Comparison of ENCODE assay signal across 8 cellular contexts in the genomic region with DNA sequence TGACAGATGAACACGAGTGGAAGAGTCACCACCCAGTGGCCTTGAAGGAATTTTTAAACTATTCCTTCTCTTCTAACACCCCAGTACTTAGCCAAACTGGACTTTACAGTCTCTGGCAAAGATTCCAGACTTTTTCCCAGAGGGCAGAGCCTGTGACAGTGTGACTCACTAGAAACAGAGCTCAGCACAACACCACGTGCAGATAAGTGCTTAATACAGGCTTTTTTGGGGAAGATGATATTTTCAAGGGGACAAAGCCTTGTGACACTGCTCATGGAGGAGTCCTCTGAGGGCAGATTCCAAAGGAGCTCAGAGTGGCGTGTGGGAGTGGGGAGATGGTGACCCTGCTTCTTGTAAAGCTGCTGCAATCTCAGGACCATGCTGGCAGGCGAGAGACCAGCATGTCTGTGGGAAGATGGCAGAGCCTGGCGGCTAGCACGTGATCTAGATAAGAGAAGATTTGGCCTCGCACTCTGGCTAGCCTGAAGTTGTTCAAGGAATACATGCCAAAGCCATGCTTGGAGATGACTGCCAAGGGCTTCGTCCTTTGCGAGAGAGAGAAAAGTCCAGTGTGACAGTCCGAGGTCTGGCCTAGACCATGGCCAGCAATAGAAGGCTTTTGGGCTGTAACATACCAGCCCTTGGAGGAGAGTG. TPM values are rescaled to one million over a fixed set of nuclear protein-coding genes. Genes with fewer than 3 reads are reported as not detected.
A peak's percentile ranks its signal among the peaks of the same experiment; 100 is the strongest.
DNase-seq lines count a peak whose midpoint lies in the region; TF ChIP-seq lines count a peak whose summit lies in the region.

No MANE protein-coding gene starts in this region.

- in situ Hi-C loops in SK-MEL-5 (cut with HindIII; ENCODE audit: low pct_unique_long_range_greater_than_20kb, low sequenced_read_pairs): no loop called here

- POLR2A ChIA-PET in HEK293T (lab: Yijun Ruan, JAX): interaction anchor here (0.6 to 1.3 kb wide), 3 partner anchors 9 to 172 kb away, joined by 3 to 10 read pairs (median 3); a partner anchor contains a TSS

- H3K4me3 ChIP-seq in fibroblast of mammary gland (ENCODE audit: control insufficient read depth, low read depth, low read length): no peak overlapping the region

- CTCF ChIA-PET in HEK293T (lab: Yijun Ruan, JAX): interaction anchor here (0.6 to 1.3 kb wide), 2 partner anchors 113 to 782 kb away, joined by 3 to 6 read pairs; no protein-coding TSS in a partner anchor

- TF ChIP-seq CTCF in fibroblast of mammary gland (conservative IDR thresholded peaks at IDR 0.05; ENCODE audit: control insufficient read depth, insufficient read depth, low read depth, low read length): no peak

- DNase-seq in ELR (ENCODE audit: low read depth) (peak; percentile 73), SK-MEL-5 (ENCODE audit: low read depth, low spot score) (peak; percentile 76), fibroblast of mammary gland (ENCODE audit: low read depth) (peak; percentile 74), posterior vena cava (ENCODE audit: low spot score) (peak; percentile 84), HEK293T (ENCODE audit: extremely low spot score) (no peak), SK-N-DZ (ENCODE audit: low spot score) (no peak), kidney glomerular epithelial cell (lab: John Stamatoyannopoulos, UW) (no peak)
- DNase-seq in activated effector memory CD4-positive, alpha-beta T cell treated with anti-CD3 and anti-CD28 coated beads, Interleukin-2, amount 50 U/mL, for 16 hours: no peak

- intact Hi-C loops in posterior vena cava (cut with DNase I): no loop called here

TF ChIP-seq in HEK293T, 16 proteins besides CTCF, POLR2A, EP300 and RAD21:
- TF ChIP-seq BHLHE40 (IDR thresholded peaks at IDR 0.05; ENCODE audit: borderline replicate concordance) (no peak), ZNF384 (IDR thresholded peaks at IDR 0.05) (no peak), TARDBP (IDR thresholded peaks at IDR 0.05) (no peak), SUZ12 (IDR thresholded peaks at IDR 0.05) (no peak), ELF4 (IDR thresholded peaks at IDR 0.05) (no peak), FOXK2 (IDR thresholded peaks at IDR 0.05) (no peak), LEF1 (IDR thresholded peaks at IDR 0.05; ENCODE audit: borderline replicate concordance) (no peak), HDGF (IDR thresholded peaks at IDR 0.05; ENCODE audit: borderline replicate concordance) (no peak), SP1 (IDR thresholded peaks at IDR 0.05) (no peak), NFRKB (IDR thresholded peaks at IDR 0.05) (no peak)

RNA-seq across cellular contexts. Expression of a gene that starts 2.4 kb away (rescaled TPM):
- total RNA-seq in SK-MEL-5 (2014; rRNA removed; shearing (Covaris generic)): 0.18 TPM in 1 of 2 replicates, not detected in the other
- polyA plus RNA-seq in SK-MEL-5 (2015; cell fraction: cytosol; rRNA removed): not detected in 2 replicates
- not detected in 2 replicates for polyA plus RNA-seq in SK-MEL-5 (2015; cell fraction: nucleus; rRNA removed)
- total RNA-seq in posterior vena cava: 10 to 100 TPM in 1 of 2 donors, 1 to 10 TPM in 1; 7.4 to 12.7 TPM
- 27.6 and 28.8 TPM in 2 replicates for polyA plus RNA-seq in SK-N-DZ (2014; cell fraction: cytosol; rRNA removed)
- 16.1 and 28.2 TPM in 2 replicates for polyA plus RNA-seq in SK-N-DZ (2014; cell fraction: nucleus; rRNA removed)

RNA-seq across cellular contexts. Expression of a gene that starts 8.5 kb away (rescaled TPM):
- total RNA-seq in SK-MEL-5 (2014; rRNA removed; shearing (Covaris generic)): 71.0 and 77.5 TPM in 2 replicates
- polyA plus RNA-seq in SK-MEL-5 (2015; cell fraction: cytosol; rRNA removed): 77.6 and 89.2 TPM in 2 replicates
- 30.2 and 43.9 TPM in 2 replicates for polyA plus RNA-seq in SK-MEL-5 (2015; cell fraction: nucleus; rRNA removed)
- 10 to 100 TPM; 17.5 to 22.6 TPM for total RNA-seq in posterior vena cava
- 29.8 and 31.4 TPM in 2 replicates for polyA plus RNA-seq in SK-N-DZ (2014; cell fraction: cytosol; rRNA removed)
- polyA plus RNA-seq in SK-N-DZ (2014; cell fraction: nucleus; rRNA removed): 26.0 and 29.0 TPM in 2 replicates

Comparison
In these comparisons a context has a peak if more than half of its experiments do, and no peak if none do; other contexts are left out.
1. DNase-seq: peak in ELR (single experiment), SK-MEL-5 (single experiment), fibroblast of mammary gland (single experiment) and posterior vena cava (single experiment); none in HEK293T (single experiment), SK-N-DZ (single experiment), kidney glomerular epithelial cell (single experiment) and activated effector memory CD4-positive, alpha-beta T cell treated with anti-CD3 and anti-CD28 coated beads, Interleukin-2, amount 50 U/mL, for 16 hours (single experiment).